In genomic region chr16:10972108-10972955, GRCh38 we compare ENCODE assay signal across 1 cellular context.
TF ChIP-seq lines count a peak whose summit lies in the region.

No MANE protein-coding gene starts in this region.

TF ChIP-seq in K562, 482 proteins besides CTCF, POLR2A, EP300 and RAD21 (continued from another document and continues in another):
- TF ChIP-seq ZFP91 (CRISPR knock-in tag; IDR thresholded peaks at IDR 0.05), result no peak
- no peak for TF ChIP-seq FOXP1 (CRISPR knock-in tag; IDR thresholded peaks at IDR 0.05)
- 0 out of 4 replicates have a peak, but pooled peaks have one; percentile 7 to 28 for TF ChIP-seq NRF1 (conservative IDR thresholded peaks at IDR 0.05 in 1 of 2, IDR thresholded peaks at IDR 0.05 in 1 of 2)
- TF ChIP-seq AFF1 (IDR thresholded peaks at IDR 0.05; ENCODE audit: low read depth in 1 of 2, partially characterized antibody in 2 of 2), result peak; percentile 18 to 86
- TF ChIP-seq TCFL5 (CRISPR knock-in tag; conservative IDR thresholded peaks at IDR 0.05), result no peak
- TF ChIP-seq PTBP1 (IDR thresholded peaks at IDR 0.05; ENCODE audit: low read depth, low read length), result no peak
- TF ChIP-seq CCNT2 (IDR thresholded peaks at IDR 0.05; ENCODE audit: borderline replicate concordance, extremely low read depth, insufficient read length, low read depth, low read length), result peak; percentile 98
- TF ChIP-seq NCOA4 (IDR thresholded peaks at IDR 0.05; ENCODE audit: partially characterized antibody), result peak; percentile 47
- TF ChIP-seq BCOR (IDR thresholded peaks at IDR 0.05), result peak; percentile 96
- peak; percentile 44; the same call in 1 of the 2 replicates for TF ChIP-seq SPI1 (IDR thresholded peaks at IDR 0.05; ENCODE audit: borderline replicate concordance, low read depth, low read length)
- TF ChIP-seq ZBTB11 (CRISPR knock-in tag; IDR thresholded peaks at IDR 0.05), result no peak; a peak in 1 of 6 replicates
- TF ChIP-seq POU5F1 (IDR thresholded peaks at IDR 0.05; ENCODE audit: borderline replicate concordance, low read depth, low read length, partially characterized antibody), result no peak
- no peak for TF ChIP-seq SLC30A9 (CRISPR knock-in tag; IDR thresholded peaks at IDR 0.05)
- TF ChIP-seq ARID1B (IDR thresholded peaks at IDR 0.05), result peak; percentile 100
- TF ChIP-seq, protein P1, sequence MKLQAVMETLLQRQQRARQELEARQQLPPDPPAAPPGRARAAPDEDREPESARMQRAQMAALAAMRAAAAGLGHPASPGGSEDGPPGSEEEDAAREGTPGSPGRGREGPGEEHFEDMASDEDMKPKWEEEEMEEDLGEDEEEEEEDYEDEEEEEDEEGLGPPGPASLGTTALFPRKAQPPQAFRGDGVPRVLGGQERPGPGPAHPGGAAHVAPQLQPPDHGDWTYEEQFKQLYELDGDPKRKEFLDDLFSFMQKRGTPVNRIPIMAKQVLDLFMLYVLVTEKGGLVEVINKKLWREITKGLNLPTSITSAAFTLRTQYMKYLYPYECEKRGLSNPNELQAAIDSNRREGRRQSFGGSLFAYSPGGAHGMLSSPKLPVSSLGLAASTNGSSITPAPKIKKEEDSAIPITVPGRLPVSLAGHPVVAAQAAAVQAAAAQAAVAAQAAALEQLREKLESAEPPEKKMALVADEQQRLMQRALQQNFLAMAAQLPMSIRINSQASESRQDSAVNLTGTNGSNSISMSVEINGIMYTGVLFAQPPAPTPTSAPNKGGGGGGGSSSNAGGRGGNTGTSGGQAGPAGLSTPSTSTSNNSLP (IDR thresholded peaks at IDR 0.05; ENCODE audit: borderline replicate concordance, low read depth, low read length), result 0 out of 2 replicates have a peak, but pooled peaks have one; percentile 17
- no peak for TF ChIP-seq THRA (IDR thresholded peaks at IDR 0.05)
- TF ChIP-seq BRF1 (IDR thresholded peaks at IDR 0.05; ENCODE audit: borderline replicate concordance, extremely low read depth, insufficient read length), result no peak
- TF ChIP-seq ZBTB1 (CRISPR knock-in tag; IDR thresholded peaks at IDR 0.05; ENCODE audit: borderline replicate concordance, low read depth), result no peak
- no peak for TF ChIP-seq GTF2B (IDR thresholded peaks at IDR 0.05; ENCODE audit: extremely low read depth, insufficient read length)
- TF ChIP-seq E2F3 (CRISPR knock-in tag; IDR thresholded peaks at IDR 0.05), result no peak
- no peak for TF ChIP-seq NELFE (IDR thresholded peaks at IDR 0.05; ENCODE audit: insufficient read depth, insufficient read length)
- no peak for TF ChIP-seq ELF2 (CRISPR knock-in tag; IDR thresholded peaks at IDR 0.05)
- no peak for TF ChIP-seq ZSCAN32 (CRISPR knock-in tag; IDR thresholded peaks at IDR 0.05)
- TF ChIP-seq, protein P2, sequence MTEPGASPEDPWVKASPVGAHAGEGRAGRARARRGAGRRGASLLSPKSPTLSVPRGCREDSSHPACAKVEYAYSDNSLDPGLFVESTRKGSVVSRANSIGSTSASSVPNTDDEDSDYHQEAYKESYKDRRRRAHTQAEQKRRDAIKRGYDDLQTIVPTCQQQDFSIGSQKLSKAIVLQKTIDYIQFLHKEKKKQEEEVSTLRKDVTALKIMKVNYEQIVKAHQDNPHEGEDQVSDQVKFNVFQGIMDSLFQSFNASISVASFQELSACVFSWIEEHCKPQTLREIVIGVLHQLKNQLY (CRISPR knock-in tag; conservative IDR thresholded peaks at IDR 0.05), result no peak
- TF ChIP-seq ZNF699 (CRISPR knock-in tag; IDR thresholded peaks at IDR 0.05; ENCODE audit: insufficient replicate concordance), result no peak
- TF ChIP-seq TAL1 (IDR thresholded peaks at IDR 0.05), result peak; percentile 98
- TF ChIP-seq FOXM1 (IDR thresholded peaks at IDR 0.05; ENCODE audit: low read depth), result peak; percentile 92
- no peak for TF ChIP-seq FOXM1 (CRISPR knock-in tag; IDR thresholded peaks at IDR 0.05; ENCODE audit: low read depth)
- TF ChIP-seq NCOA2 (IDR thresholded peaks at IDR 0.05; ENCODE audit: partially characterized antibody in 2 of 2), result no peak
- peak; percentile 66; the same call in 1 of the 2 replicates for TF ChIP-seq TARDBP (IDR thresholded peaks at IDR 0.05)
- TF ChIP-seq KAT8 (IDR thresholded peaks at IDR 0.05; ENCODE audit: low read depth), result no peak
- TF ChIP-seq, protein P3, sequence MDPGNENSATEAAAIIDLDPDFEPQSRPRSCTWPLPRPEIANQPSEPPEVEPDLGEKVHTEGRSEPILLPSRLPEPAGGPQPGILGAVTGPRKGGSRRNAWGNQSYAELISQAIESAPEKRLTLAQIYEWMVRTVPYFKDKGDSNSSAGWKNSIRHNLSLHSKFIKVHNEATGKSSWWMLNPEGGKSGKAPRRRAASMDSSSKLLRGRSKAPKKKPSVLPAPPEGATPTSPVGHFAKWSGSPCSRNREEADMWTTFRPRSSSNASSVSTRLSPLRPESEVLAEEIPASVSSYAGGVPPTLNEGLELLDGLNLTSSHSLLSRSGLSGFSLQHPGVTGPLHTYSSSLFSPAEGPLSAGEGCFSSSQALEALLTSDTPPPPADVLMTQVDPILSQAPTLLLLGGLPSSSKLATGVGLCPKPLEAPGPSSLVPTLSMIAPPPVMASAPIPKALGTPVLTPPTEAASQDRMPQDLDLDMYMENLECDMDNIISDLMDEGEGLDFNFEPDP (CRISPR knock-in tag; IDR thresholded peaks at IDR 0.05), result no peak
- TF ChIP-seq ZNF175 (CRISPR knock-in tag; IDR thresholded peaks at IDR 0.05; ENCODE audit: low read depth), result peak; percentile 39; the same call in 1 of the 2 replicates
- TF ChIP-seq ZNF384 (IDR thresholded peaks at IDR 0.05; ENCODE audit: low read depth, low read length), result peak; percentile 55
- no peak for TF ChIP-seq DEAF1 (CRISPR knock-in tag; IDR thresholded peaks at IDR 0.05)
- no peak for TF ChIP-seq MED1 (CRISPR knock-in tag; IDR thresholded peaks at IDR 0.05; ENCODE audit: borderline replicate concordance)
- TF ChIP-seq KLF10 (CRISPR knock-in tag; IDR thresholded peaks at IDR 0.05), result no peak
- peak; percentile 47; the same call in 1 of the 2 replicates for TF ChIP-seq NFE2 (IDR thresholded peaks at IDR 0.05; ENCODE audit: low read depth)
- TF ChIP-seq DACH1 (IDR thresholded peaks at IDR 0.05; ENCODE audit: partially characterized antibody), result peak; percentile 60
- TF ChIP-seq ZNF398 (CRISPR knock-in tag; IDR thresholded peaks at IDR 0.05), result no peak
- TF ChIP-seq ZNF780A (CRISPR knock-in tag; IDR thresholded peaks at IDR 0.05), result no peak
- 0 out of 2 replicates have a peak, but pooled peaks have one; percentile 41 for TF ChIP-seq ZNF644 (tag; IDR thresholded peaks at IDR 0.05; ENCODE audit: low read depth)
- peak; percentile 90 for TF ChIP-seq EGR1 (conservative IDR thresholded peaks at IDR 0.05)
- peak; percentile 100 for TF ChIP-seq GATAD2A (IDR thresholded peaks at IDR 0.05)
- no peak for TF ChIP-seq SRSF3 (IDR thresholded peaks at IDR 0.05; ENCODE audit: insufficient read depth, low read length)
